Comparison of ENCODE assay signal across 8 cellular contexts in genomic region chr2:10080536-10081304, GRCh38. TPM values are rescaled to one million over a fixed set of nuclear protein-coding genes. Genes with fewer than 3 reads are reported as not detected.
A peak's percentile ranks its signal among the peaks of the same experiment; 100 is the strongest.
DNase-seq lines count a peak whose midpoint lies in the region; ATAC-seq lines count a peak whose summit lies in the region.

No MANE protein-coding gene starts in this region.

- H3K4me3 Mint-ChIP-seq in T-helper 1 cell treated with Interleukin-12 subunit alpha and Interleukin-12 subunit beta and Interleukin-4 antibody, amounts not matched to agents 30 μg/mL and 1 μg/mL, for 36 hours, result peak overlapping the region; percentile 74
- H3K4me3 Mint-ChIP-seq in stimulated activated memory B cell treated with anti-CD40 and anti-IgM and Interleukin-4, amounts not matched to agents 10 μg/mL and 1 μg/mL and 100 μg/mL, for 72 hours, result peak overlapping the region; percentile 69

- intact Hi-C loops in left cardiac atrium (cut with DNase I), result no loop called here

- H3K27me3 Mint-ChIP-seq in T-helper 1 cell treated with Interleukin-12 subunit alpha and Interleukin-12 subunit beta and Interleukin-4 antibody, amounts not matched to agents 30 μg/mL and 1 μg/mL, for 36 hours (ENCODE audit: low read depth), result peaks cover 83% of the 10 kb centered on the region
- peaks cover 82% of the 10 kb centered on the region for H3K27me3 Mint-ChIP-seq in stimulated activated memory B cell treated with anti-CD40 and anti-IgM and Interleukin-4, amounts not matched to agents 10 μg/mL and 1 μg/mL and 100 μg/mL, for 72 hours

- peak overlapping the region; percentile 22 for H3K27ac Mint-ChIP-seq in T-helper 1 cell treated with Interleukin-12 subunit alpha and Interleukin-12 subunit beta and Interleukin-4 antibody, amounts not matched to agents 30 μg/mL and 1 μg/mL, for 36 hours
- peak overlapping the region; percentile 60 for H3K27ac Mint-ChIP-seq in stimulated activated memory B cell treated with anti-CD40 and anti-IgM and Interleukin-4, amounts not matched to agents 10 μg/mL and 1 μg/mL and 100 μg/mL, for 72 hours

- ATAC-seq in GM21786 (IDR thresholded peaks at IDR 0.05; ENCODE audit: unreplicated experiment) (peak; percentile 7), left cardiac atrium (peak; percentile 24 to 29), HG03378 (IDR thresholded peaks at IDR 0.05; ENCODE audit: unreplicated experiment) (no peak)
- ATAC-seq in stimulated activated memory B cell treated with anti-CD40 and anti-IgM and Interleukin-4, amounts not matched to agents 10 μg/mL and 1 μg/mL and 100 μg/mL, for 72 hours, result peak; percentile 42

- peaks cover 1% of the 10 kb centered on the region for H3K36me3 Mint-ChIP-seq in T-helper 1 cell treated with Interleukin-12 subunit alpha and Interleukin-12 subunit beta and Interleukin-4 antibody, amounts not matched to agents 30 μg/mL and 1 μg/mL, for 36 hours (ENCODE audit: low read depth)
- no peaks in the 10 kb centered on the region for H3K36me3 Mint-ChIP-seq in stimulated activated memory B cell treated with anti-CD40 and anti-IgM and Interleukin-4, amounts not matched to agents 10 μg/mL and 1 μg/mL and 100 μg/mL, for 72 hours

- H3K4me1 Mint-ChIP-seq in T-helper 1 cell treated with Interleukin-12 subunit alpha and Interleukin-12 subunit beta and Interleukin-4 antibody, amounts not matched to agents 30 μg/mL and 1 μg/mL, for 36 hours (ENCODE audit: low read depth), result peaks cover 27% of the 10 kb centered on the region
- peaks cover 37% of the 10 kb centered on the region for H3K4me1 Mint-ChIP-seq in stimulated activated memory B cell treated with anti-CD40 and anti-IgM and Interleukin-4, amounts not matched to agents 10 μg/mL and 1 μg/mL and 100 μg/mL, for 72 hours

- DNase-seq in Daoy (ENCODE audit: low read depth) (peak; percentile 35), left cardiac atrium (no peak), caudate nucleus (lab: John Stamatoyannopoulos, UW) (no peak), islet precursor cell (no peak)

- H3K27ac ChIP-seq in caudate nucleus (ENCODE audit: low read depth, low read length), result no peak overlapping the region

- no peaks in the 10 kb centered on the region for H3K9me3 Mint-ChIP-seq in T-helper 1 cell treated with Interleukin-12 subunit alpha and Interleukin-12 subunit beta and Interleukin-4 antibody, amounts not matched to agents 30 μg/mL and 1 μg/mL, for 36 hours
- H3K9me3 Mint-ChIP-seq in stimulated activated memory B cell treated with anti-CD40 and anti-IgM and Interleukin-4, amounts not matched to agents 10 μg/mL and 1 μg/mL and 100 μg/mL, for 72 hours, result no peaks in the 10 kb centered on the region

RNA-seq across cellular contexts. Expression of gene CYS1, which starts 0.5 kb away (rescaled TPM):
- total RNA-seq in Daoy (2014; rRNA removed; shearing (Covaris generic)), result 2.1 and 5.1 TPM in 2 replicates
- 1 to 10 TPM; 3.5 to 4.1 TPM for total RNA-seq in left cardiac atrium

RNA-seq across cellular contexts. Expression of gene KLF11, which starts 37.4 kb away (rescaled TPM):
- 3.9 and 4.9 TPM in 2 replicates for total RNA-seq in Daoy (2014; rRNA removed; shearing (Covaris generic))
- 10 to 100 TPM; 21.7 to 32.0 TPM for total RNA-seq in left cardiac atrium

RNA-seq across cellular contexts. Expression of gene RRM2, which starts 41.8 kb away (rescaled TPM):
- total RNA-seq in Daoy (2014; rRNA removed; shearing (Covaris generic)), result 155 and 162 TPM in 2 replicates
- 1 to 10 TPM; 1.0 to 6.1 TPM for total RNA-seq in left cardiac atrium

Comparison
In these comparisons a context has a peak if more than half of its experiments do, and no peak if none do; other contexts are left out.
1. RNA of gene RRM2, which starts 41.8 kb away (total RNA-seq): 155 to 162 TPM in Daoy; 1.0 to 6.1 TPM in left cardiac atrium; every median in the first group is over 10 times any median in the second.